Comparison of ENCODE assay signal across 8 cellular contexts in the genomic region with DNA sequence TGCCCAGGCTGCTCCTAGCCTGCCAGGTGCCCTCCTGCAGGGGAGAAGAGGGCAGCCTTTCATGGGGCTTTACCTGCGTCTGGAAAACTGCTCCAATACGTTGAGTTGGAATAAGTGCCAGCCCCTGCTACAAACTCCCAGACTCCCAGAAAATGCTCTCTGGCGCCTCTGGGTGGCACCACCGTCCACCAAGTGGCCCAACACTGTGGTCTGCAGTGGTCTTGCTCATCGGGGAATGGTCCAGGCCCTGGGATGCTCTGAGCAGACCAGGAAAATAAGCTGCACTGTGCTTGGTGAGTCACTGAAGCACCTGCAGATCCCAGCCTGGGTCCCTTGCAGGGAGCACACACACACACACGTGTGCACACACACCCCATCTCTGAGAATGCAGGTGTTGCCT. TPM values are rescaled to one million over a fixed set of nuclear protein-coding genes. Genes with fewer than 3 reads are reported as not detected.
DNase-seq lines count a peak whose midpoint lies in the region; ATAC-seq and TF ChIP-seq lines count a peak whose summit lies in the region.

No MANE protein-coding gene starts in this region.

- peak; percentile 81 for TF ChIP-seq CTCF in choroid plexus epithelial cell (conservative IDR thresholded peaks at IDR 0.05; ENCODE audit: low read depth, low read length)

- no peak overlapping the region for H3K4me3 ChIP-seq in choroid plexus epithelial cell (ENCODE audit: low read depth, low read length)

- no peak overlapping the region for H3K27ac Mint-ChIP-seq in activated CD4-positive, alpha-beta T cell treated with anti-CD3 and anti-CD28 coated beads for 36 hours
- no peak overlapping the region for H3K27ac Mint-ChIP-seq in activated CD4-positive, alpha-beta T cell treated with anti-CD3 and anti-CD28 coated beads, Interleukin-2, amount 10 ng/mL, durations not matched to agents 24 days and 14 days
- peak overlapping the region in 7 of 10 donors; percentile 47 to 73 (median 63) for H3K27ac Mint-ChIP-seq in naive thymus-derived CD8-positive, alpha-beta T cell

- DNase-seq in activated CD4-positive, alpha-beta T cell treated with anti-CD3 and anti-CD28 coated beads for 36 hours = peak; percentile 38
- no peak for DNase-seq in activated CD4-positive, alpha-beta T cell treated with anti-CD3 and anti-CD28 coated beads, Interleukin-2, amount 10 ng/mL, durations not matched to agents 24 days and 14 days
- DNase-seq in NCI-H524 treated with DMSO at 0.1 percent for 48 hours (lab: John Stamatoyannopoulos, UW) (peak; percentile 17), choroid plexus epithelial cell (ENCODE audit: low read depth) (peak; percentile 65), activated gamma-delta T cell (lab: John Stamatoyannopoulos, UW) (no peak)
- DNase-seq in naive thymus-derived CD8-positive, alpha-beta T cell = no peak

- intact Hi-C loops in activated CD4-positive, alpha-beta T cell treated with anti-CD3 and anti-CD28 coated beads for 36 hours (cut with DNase I, micrococcal nuclease) = loop anchor here in 1 of 2 experiments (1.0 to 2.0 kb wide), 2 partner anchors 30 to 67 kb away; no protein-coding TSS in a partner anchor
- intact Hi-C loops in activated CD4-positive, alpha-beta T cell treated with anti-CD3 and anti-CD28 coated beads, Interleukin-2, amount 10 ng/mL, durations not matched to agents 24 days and 14 days (cut with micrococcal nuclease) = no loop called here

- no peaks in the 10 kb centered on the region for H3K9me3 Mint-ChIP-seq in activated CD4-positive, alpha-beta T cell treated with anti-CD3 and anti-CD28 coated beads for 36 hours (ENCODE audit: low read depth)
- no peaks in the 10 kb centered on the region for H3K9me3 Mint-ChIP-seq in activated CD4-positive, alpha-beta T cell treated with anti-CD3 and anti-CD28 coated beads, Interleukin-2, amount 10 ng/mL, durations not matched to agents 24 days and 14 days
- no peaks in the 10 kb centered on the region for H3K9me3 Mint-ChIP-seq in naive thymus-derived CD8-positive, alpha-beta T cell

- H3K36me3 Mint-ChIP-seq in activated CD4-positive, alpha-beta T cell treated with anti-CD3 and anti-CD28 coated beads for 36 hours (ENCODE audit: low read depth) = peaks cover 3% of the 10 kb centered on the region
- peaks cover 18% of the 10 kb centered on the region for H3K36me3 Mint-ChIP-seq in activated CD4-positive, alpha-beta T cell treated with anti-CD3 and anti-CD28 coated beads, Interleukin-2, amount 10 ng/mL, durations not matched to agents 24 days and 14 days (ENCODE audit: low read depth)
- peaks cover 0 to 10% (median 0%) of the 10 kb centered on the region in 3 donors for H3K36me3 Mint-ChIP-seq in naive thymus-derived CD8-positive, alpha-beta T cell

- no peak overlapping the region for H3K4me3 Mint-ChIP-seq in activated CD4-positive, alpha-beta T cell treated with anti-CD3 and anti-CD28 coated beads for 36 hours
- H3K4me3 Mint-ChIP-seq in activated CD4-positive, alpha-beta T cell treated with anti-CD3 and anti-CD28 coated beads, Interleukin-2, amount 10 ng/mL, durations not matched to agents 24 days and 14 days = no peak overlapping the region
- H3K4me3 Mint-ChIP-seq in naive thymus-derived CD8-positive, alpha-beta T cell = no peak overlapping the region

- no peak for ATAC-seq in activated CD4-positive, alpha-beta T cell treated with anti-CD3 and anti-CD28 coated beads for 36 hours
- ATAC-seq in naive thymus-derived CD8-positive, alpha-beta T cell = no peak
- ATAC-seq in HG03442 (IDR thresholded peaks at IDR 0.05; ENCODE audit: unreplicated experiment) (no peak), HG02623 (IDR thresholded peaks at IDR 0.05; ENCODE audit: unreplicated experiment) (no peak)

- POLR2A ChIA-PET in activated CD4-positive, alpha-beta T cell treated with anti-CD3 and anti-CD28 coated beads for 36 hours (lab: Charles Lee) = no interaction called here
- POLR2A ChIA-PET in naive thymus-derived CD8-positive, alpha-beta T cell (lab: Charles Lee) = interaction anchor here (0.6 to 1.7 kb wide), 3 partner anchors 9 to 14 kb away, joined by 3 to 4 read pairs (median 4); no protein-coding TSS in a partner anchor

- peaks cover 39% of the 10 kb centered on the region for H3K4me1 Mint-ChIP-seq in activated CD4-positive, alpha-beta T cell treated with anti-CD3 and anti-CD28 coated beads for 36 hours
- H3K4me1 Mint-ChIP-seq in activated CD4-positive, alpha-beta T cell treated with anti-CD3 and anti-CD28 coated beads, Interleukin-2, amount 10 ng/mL, durations not matched to agents 24 days and 14 days = peaks cover 30% of the 10 kb centered on the region
- H3K4me1 Mint-ChIP-seq in naive thymus-derived CD8-positive, alpha-beta T cell = peaks cover 25 to 59% (median 47%) of the 10 kb centered on the region in 4 donors

- CTCF ChIA-PET in activated CD4-positive, alpha-beta T cell treated with anti-CD3 and anti-CD28 coated beads for 36 hours (lab: Charles Lee) = interaction anchor here (0.6 to 2.6 kb wide), 6 partner anchors 12 to 147 kb away, joined by 3 to 8 read pairs (median 4); no protein-coding TSS in a partner anchor

- no peaks in the 10 kb centered on the region for H3K27me3 Mint-ChIP-seq in activated CD4-positive, alpha-beta T cell treated with anti-CD3 and anti-CD28 coated beads for 36 hours
- no peaks in the 10 kb centered on the region for H3K27me3 Mint-ChIP-seq in activated CD4-positive, alpha-beta T cell treated with anti-CD3 and anti-CD28 coated beads, Interleukin-2, amount 10 ng/mL, durations not matched to agents 24 days and 14 days
- H3K27me3 Mint-ChIP-seq in naive thymus-derived CD8-positive, alpha-beta T cell = no peaks in the 10 kb centered on the region

RNA-seq across cellular contexts. Expression of a gene that starts 20.8 kb away (rescaled TPM):
- 10 to 100 TPM; 28.3 to 30.2 TPM for total RNA-seq in activated CD4-positive, alpha-beta T cell treated with anti-CD3 and anti-CD28 coated beads for 36 hours
- 49.4 and 55.2 TPM in 2 replicates for total RNA-seq in activated CD4-positive, alpha-beta T cell treated with anti-CD3 and anti-CD28 coated beads, Interleukin-2, amount 10 ng/mL, durations not matched to agents 24 days and 14 days
- total RNA-seq in naive thymus-derived CD8-positive, alpha-beta T cell = 10 to 100 TPM; 23.4 to 25.5 TPM
- polyA plus RNA-seq in naive thymus-derived CD8-positive, alpha-beta T cell = 10 to 100 TPM; 18.2 to 25.3 (median 25.0) TPM

RNA-seq across cellular contexts. Expression of a gene that starts 38.3 kb away (rescaled TPM):
- under 1 TPM; 0.09 to 0.18 TPM for total RNA-seq in activated CD4-positive, alpha-beta T cell treated with anti-CD3 and anti-CD28 coated beads for 36 hours
- not detected in 2 replicates for total RNA-seq in activated CD4-positive, alpha-beta T cell treated with anti-CD3 and anti-CD28 coated beads, Interleukin-2, amount 10 ng/mL, durations not matched to agents 24 days and 14 days
- total RNA-seq in naive thymus-derived CD8-positive, alpha-beta T cell = under 1 TPM; 0.38 to 0.52 TPM
- under 1 TPM in 2 of 3 donors, not detected in 1; 0.07 to 0.08 TPM for polyA plus RNA-seq in naive thymus-derived CD8-positive, alpha-beta T cell

RNA-seq across cellular contexts. Expression of a gene that starts 41.6 kb away (rescaled TPM):
- total RNA-seq in activated CD4-positive, alpha-beta T cell treated with anti-CD3 and anti-CD28 coated beads for 36 hours = 10 to 100 TPM; 67.7 to 80.2 TPM
- total RNA-seq in activated CD4-positive, alpha-beta T cell treated with anti-CD3 and anti-CD28 coated beads, Interleukin-2, amount 10 ng/mL, durations not matched to agents 24 days and 14 days = 64.3 and 70.0 TPM in 2 replicates
- total RNA-seq in naive thymus-derived CD8-positive, alpha-beta T cell = 10 to 100 TPM; 64.3 to 71.9 TPM
- polyA plus RNA-seq in naive thymus-derived CD8-positive, alpha-beta T cell = 100 to 1,000 TPM; 123 to 210 (median 145) TPM

RNA-seq across cellular contexts. Expression of a gene that starts 43.4 kb away (rescaled TPM):
- 10 to 100 TPM; 27.1 to 29.5 TPM for total RNA-seq in activated CD4-positive, alpha-beta T cell treated with anti-CD3 and anti-CD28 coated beads for 36 hours
- 32.2 and 34.5 TPM in 2 replicates for total RNA-seq in activated CD4-positive, alpha-beta T cell treated with anti-CD3 and anti-CD28 coated beads, Interleukin-2, amount 10 ng/mL, durations not matched to agents 24 days and 14 days
- total RNA-seq in naive thymus-derived CD8-positive, alpha-beta T cell = 10 to 100 TPM; 53.7 to 63.1 TPM
- polyA plus RNA-seq in naive thymus-derived CD8-positive, alpha-beta T cell = 10 to 100 TPM; 52.3 to 67.9 (median 62.9) TPM

Comparison
In these comparisons a context has a peak if more than half of its experiments do, and no peak if none do; other contexts are left out.
1. DNase-seq: peak in activated CD4-positive, alpha-beta T cell treated with anti-CD3 and anti-CD28 coated beads for 36 hours (single experiment), NCI-H524 treated with DMSO at 0.1 percent for 48 hours (single experiment) and choroid plexus epithelial cell (single experiment); none in activated CD4-positive, alpha-beta T cell treated with anti-CD3 and anti-CD28 coated beads, Interleukin-2, amount 10 ng/mL, durations not matched to agents 24 days and 14 days (single experiment), naive thymus-derived CD8-positive, alpha-beta T cell (0 of 10) and activated gamma-delta T cell (single experiment).
2. H3K27ac Mint-ChIP-seq: peak in naive thymus-derived CD8-positive, alpha-beta T cell (7 of 10); none in activated CD4-positive, alpha-beta T cell treated with anti-CD3 and anti-CD28 coated beads for 36 hours (single experiment) and activated CD4-positive, alpha-beta T cell treated with anti-CD3 and anti-CD28 coated beads, Interleukin-2, amount 10 ng/mL, durations not matched to agents 24 days and 14 days (single experiment).